In genomic region chr4:139698167-139698925, GRCh38 we compare ENCODE assay signal across 7 cellular contexts. TPM values are rescaled to one million over a fixed set of nuclear protein-coding genes. Genes with fewer than 3 reads are reported as not detected.
DNase-seq lines count a peak whose midpoint lies in the region; FAIRE-seq and TF ChIP-seq lines count a peak whose summit lies in the region.
"Not testable (repeated sequence)": the region's sequence is repeated elsewhere in the genome, so short reads cannot be mapped to it uniquely, and the experiment has no call there.

No MANE protein-coding gene starts in this region.

- not testable (repeated sequence) for H4K20me1 ChIP-seq in astrocyte (ENCODE audit: insufficient read depth, low read length); hepatocyte (ENCODE audit: insufficient read depth, poor library complexity, severe bottlenecking); osteoblast (ENCODE audit: insufficient read depth, low read length)

- peak overlapping the region in 1 of 7 donors; percentile 46 for H3K27ac Mint-ChIP-seq in CD14-positive monocyte
- not testable (repeated sequence) for H3K27ac Mint-ChIP-seq in astrocyte (ENCODE audit: unreplicated experiment)

- FAIRE-seq in astrocyte (lab: Jason Lieb, UNC) = not testable (repeated sequence)

- not testable (repeated sequence) for H3K4me3 ChIP-seq in HEK293 (ENCODE audit: low read depth, low read length); astrocyte (ENCODE audit: insufficient read depth, low read depth, low read length); epithelial cell of esophagus (ENCODE audit: low read length); hepatocyte; osteoblast (ENCODE audit: insufficient read depth, low read length)

- POLR2A ChIA-PET in HEK293 (lab: Yijun Ruan, JAX) = not testable (repeated sequence)

- 98% methylated on average over 17 of the region's 25 CpGs for WGBS in hepatocyte (ENCODE audit: low lambda C conversion rate, missing lambda C conversion rate)

- not testable (repeated sequence) for H3K9me2 ChIP-seq in hepatocyte (replicated peaks; ENCODE audit: insufficient read depth)

- not testable (repeated sequence) for H3K4me1 Mint-ChIP-seq in CD14-positive monocyte; astrocyte (ENCODE audit: low read depth, unreplicated experiment)

- peak; percentile 19 for TF ChIP-seq CTCF in CD14-positive monocyte (IDR thresholded peaks at IDR 0.05)
- TF ChIP-seq CTCF in HEK293 (tag by site-specific recombination; IDR thresholded peaks at IDR 0.05) = not testable (repeated sequence)
- TF ChIP-seq CTCF in astrocyte (IDR thresholded peaks at IDR 0.05; ENCODE audit: insufficient read depth, low read depth, low read length) = peak; percentile 8
- peak; percentile 6 for TF ChIP-seq CTCF in epithelial cell of esophagus (IDR thresholded peaks at IDR 0.05; ENCODE audit: insufficient read depth, low read depth, low read length, missing control alignments)
- peak; percentile 7 for TF ChIP-seq CTCF in hepatocyte (IDR thresholded peaks at IDR 0.05; ENCODE audit: poor library complexity)
- TF ChIP-seq CTCF in osteoblast (IDR thresholded peaks at IDR 0.05; ENCODE audit: extremely low read depth, low read depth, low read length) = peak; percentile 20

- H3K4me1 ChIP-seq in HEK293 (ENCODE audit: control insufficient read depth, insufficient read depth, low read length); astrocyte (ENCODE audit: insufficient read depth, low read length); hepatocyte (ENCODE audit: insufficient read depth); osteoblast (ENCODE audit: insufficient read depth, low read length): not testable (repeated sequence)

- not testable (repeated sequence) for H2AFZ ChIP-seq in astrocyte (ENCODE audit: low read depth, low read length); hepatocyte; osteoblast (ENCODE audit: low read length)

- H3K36me3 ChIP-seq in HEK293 (ENCODE audit: control insufficient read depth in 2 of 2, insufficient read depth in 1 of 2, low read length in 2 of 2) = peaks cover 0 to 14% of the 10 kb centered on the region in 2 experiments; a peak in 1 of 3 replicates
- H3K36me3 ChIP-seq in astrocyte (ENCODE audit: insufficient read depth, low read length); hepatocyte (replicated peaks; ENCODE audit: insufficient read depth, low read depth); osteoblast (ENCODE audit: insufficient read depth, low read length): not testable (repeated sequence)

- not testable (repeated sequence) for H3K27ac ChIP-seq in HEK293 (ENCODE audit: extremely low read depth, low read depth, low read length); astrocyte (ENCODE audit: low read depth, low read length); hepatocyte; osteoblast (ENCODE audit: low read depth, low read length)

- peaks cover 58 to 74% of the 10 kb centered on the region in 2 donors for H3K36me3 Mint-ChIP-seq in CD14-positive monocyte
- H3K36me3 Mint-ChIP-seq in astrocyte (ENCODE audit: low read depth, unreplicated experiment) = peaks cover 13% of the 10 kb centered on the region

- H3K4me2 ChIP-seq in astrocyte (ENCODE audit: low read length); hepatocyte; osteoblast (ENCODE audit: insufficient read depth, low read length): not testable (repeated sequence)

- not testable (repeated sequence) for H3K27me3 Mint-ChIP-seq in CD14-positive monocyte (ENCODE audit: low read depth in 3 of 3); astrocyte (ENCODE audit: low read depth, unreplicated experiment)

- CTCF ChIA-PET in HEK293 (lab: Yijun Ruan, JAX) = interaction anchor here (0.6 to 3.2 kb wide), 6 partner anchors 32 to 1289 kb away, joined by 3 to 19 read pairs (median 4); no protein-coding TSS in a partner anchor

- not testable (repeated sequence) for H3K79me2 ChIP-seq in astrocyte (ENCODE audit: insufficient read depth, low read length); osteoblast (ENCODE audit: insufficient read depth, low read length)
- H3K79me2 ChIP-seq in hepatocyte = peaks cover 26% of the 10 kb centered on the region

- DNase-seq in CD14-positive monocyte (ENCODE audit: low spot score); epithelial cell of esophagus (ENCODE audit: low read depth); hepatocyte (ENCODE audit: low spot score); osteoblast (ENCODE audit: insufficient read length, low spot score, missing footprints): not testable (repeated sequence)
- DNase-seq in OCI-M1 (lab: John Stamatoyannopoulos, UW) = peak; percentile 29
- DNase-seq in astrocyte (ENCODE audit: low read depth) = peak; percentile 26

- intact Hi-C loops in CD14-positive monocyte (cut with micrococcal nuclease) = not testable (repeated sequence)

- not testable (repeated sequence) for H3K4me3 Mint-ChIP-seq in CD14-positive monocyte; astrocyte (ENCODE audit: unreplicated experiment)

- not testable (repeated sequence) for H3K27me3 ChIP-seq in astrocyte (ENCODE audit: insufficient read depth, low read length); hepatocyte; osteoblast (ENCODE audit: insufficient read depth, low read length)

- not testable (repeated sequence) for H3K9ac ChIP-seq in astrocyte (ENCODE audit: low read length)

- not testable (repeated sequence) for H3K9me3 ChIP-seq in HEK293 (ENCODE audit: control insufficient read depth, insufficient read depth, low read depth, low read length); astrocyte (ENCODE audit: insufficient read depth, low read depth, low read length); hepatocyte (ENCODE audit: low read depth); osteoblast (ENCODE audit: low read depth, low read length)

- peaks cover 0 to 11% (median 4%) of the 10 kb centered on the region in 7 donors for H3K9me3 Mint-ChIP-seq in CD14-positive monocyte
- H3K9me3 Mint-ChIP-seq in astrocyte (ENCODE audit: unreplicated experiment) = not testable (repeated sequence)

TF ChIP-seq in HEK293, 187 proteins besides CTCF, POLR2A, EP300 and RAD21:
- TF ChIP-seq PRDM1 (tag by site-specific recombination; IDR thresholded peaks at IDR 0.05) = peak; percentile 68

RNA-seq across cellular contexts. Expression of gene MGST2, which starts 32.7 kb away (rescaled TPM):
- polyA plus RNA-seq in CD14-positive monocyte (100 to 1,000 TPM; 153 to 221 TPM), hepatocyte (97.9 and 108 TPM in 2 replicates)
- total RNA-seq in astrocyte (16.5 and 17.6 TPM in 2 replicates), hepatocyte (82.4 and 88.5 TPM in 2 replicates), osteoblast (2.4 and 6.2 TPM in 2 replicates)
